In the genomic region with DNA sequence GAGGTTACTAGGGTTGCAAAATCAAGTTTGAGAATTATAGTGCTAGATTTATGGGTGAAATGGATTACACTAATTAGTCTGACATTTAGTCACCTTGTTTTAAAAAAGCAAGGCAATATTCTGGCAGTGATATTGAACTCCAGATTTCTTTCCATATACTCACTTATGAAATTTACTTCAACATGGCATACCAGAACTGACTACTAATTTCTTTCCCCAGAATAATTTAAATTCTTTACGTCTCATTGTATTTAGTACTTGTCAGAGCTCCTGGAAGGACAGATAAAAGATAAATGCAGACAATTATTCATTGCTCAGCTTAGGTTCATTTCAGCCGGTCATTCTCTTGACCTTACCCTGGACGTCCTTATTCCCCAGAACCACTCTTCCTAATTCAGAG, we compare ENCODE assay signal across 18 cellular contexts. TPM values are rescaled to one million over a fixed set of nuclear protein-coding genes. Genes with fewer than 3 reads are reported as not detected.
A peak's percentile ranks its signal among the peaks of the same experiment; 100 is the strongest.
DNase-seq lines count a peak whose midpoint lies in the region; ATAC-seq and TF ChIP-seq lines count a peak whose summit lies in the region.
"Had no signal": no experiment of that assay in that cellular context is flagged by ENCODE, and none has a peak within 500 bp of the region (broad histone marks: within the 10 kb centered on the region; RNA-seq: fewer than 3 reads in every experiment).

No MANE protein-coding gene starts in this region.

- CTCF ChIA-PET in MCF 10A (lab: Yijun Ruan, JAX) (interaction anchor here (0.9 to 6.8 kb wide), 5 partner anchors 10 to 252 kb away, joined by 3 to 86 read pairs (median 5); no protein-coding TSS in a partner anchor), RWPE1 (lab: Yijun Ruan, JAX) (interaction anchor here (1.0 kb wide), 1 partner anchor 9 kb away, joined by 4 read pairs; no protein-coding TSS in a partner anchor)

- H3K27ac Mint-ChIP-seq in MCF 10A (ENCODE audit: low read depth, unreplicated experiment): peak overlapping the region; percentile 80
- H3K27ac Mint-ChIP-seq: H9 had no signal

- H3K9me3 ChIP-seq in breast epithelium: no peaks in the 10 kb centered on the region

- no peaks in the 10 kb centered on the region for H3K4me1 ChIP-seq in breast epithelium

- peaks cover 43% of the 10 kb centered on the region for H3K4me1 Mint-ChIP-seq in MCF 10A (ENCODE audit: insufficient read depth, unreplicated experiment)
- H3K4me1 Mint-ChIP-seq: H9 had no signal

- H3K27ac ChIP-seq in breast epithelium (no peak overlapping the region), RWPE1 (peak overlapping the region; percentile 80)
- H3K27ac ChIP-seq: 22Rv1; BLaER1 treated with 17β-estradiol and CSF1 and Interleukin-3, amounts not matched to agents 10 nM and 100 nM had no signal

- no peaks in the 10 kb centered on the region for H3K27me3 ChIP-seq in breast epithelium
- H3K27me3 ChIP-seq: BLaER1 treated with 17β-estradiol and CSF1 and Interleukin-3, amounts not matched to agents 10 nM and 100 nM had no signal

- DNase-seq in MCF 10A (ENCODE audit: unreplicated experiment) (no peak), breast epithelium (ENCODE audit: low spot score in 2 of 2) (no peak), RWPE1 (ENCODE audit: low spot score) (no peak), fibroblast of gingiva (ENCODE audit: low read depth) (peak; percentile 50), OCI-M1 (lab: John Stamatoyannopoulos, UW) (no peak), GF-D8 (lab: John Stamatoyannopoulos, UW) (no peak)
- DNase-seq in activated CD4-positive, alpha-beta T cell treated with anti-CD3 and anti-CD28 coated beads for 4 hours: no peak
- DNase-seq: DMS 273 treated with DMSO at 0.1 percent for 48 hours, H9, KBM-7, NCI-H1417 treated with DMSO at 0.1 percent for 48 hours, NCI-H1930, NCI-H2171, NCI-H82 had no signal

- H3K4me3 Mint-ChIP-seq in MCF 10A (ENCODE audit: unreplicated experiment): no peak overlapping the region
- H3K4me3 Mint-ChIP-seq: H9 had no signal

- no peak for TF ChIP-seq CTCF in MCF 10A (IDR thresholded peaks at IDR 0.05; ENCODE audit: unreplicated experiment)
- no peak for TF ChIP-seq CTCF in breast epithelium (IDR thresholded peaks at IDR 0.05)
- no peak for TF ChIP-seq CTCF in RWPE1 (conservative IDR thresholded peaks at IDR 0.05; ENCODE audit: low read depth)

- no peaks in the 10 kb centered on the region for H3K36me3 ChIP-seq in breast epithelium

- H3K36me3 Mint-ChIP-seq in MCF 10A (ENCODE audit: insufficient read depth, unreplicated experiment): peaks cover 41% of the 10 kb centered on the region

- BruUV-seq in MCF 10A (replicated peaks; lab: Mats Ljungman, UMichigan): no TSS peak

- H3K4me3 ChIP-seq in breast epithelium: no peak overlapping the region
- H3K4me3 ChIP-seq: BLaER1 treated with 17β-estradiol and CSF1 and Interleukin-3, amounts not matched to agents 10 nM and 100 nM had no signal

- POLR2A ChIA-PET in MCF 10A (lab: Yijun Ruan, JAX): interaction anchor here (0.5 to 20.9 kb wide), 9 partner anchors 10 to 319 kb away, joined by 3 to 243 read pairs (median 4); partner anchors contain the start of genes EMP1 and GSG1
- POLR2A ChIA-PET in RWPE1 (lab: Yijun Ruan, JAX; ENCODE audit: low non-redundant PET): no interaction called here

- H3K9me3 Mint-ChIP-seq in MCF 10A (ENCODE audit: unreplicated experiment): peaks cover 7% of the 10 kb centered on the region

- intact Hi-C loops in MCF 10A (cut with micrococcal nuclease): loop anchor here (5.0 kb wide), 1 partner anchor 434 kb away; the partner anchor contains the start of gene APOLD1
- intact Hi-C loops in breast epithelium (cut with DNase I; ENCODE audit: low total_unique reads): no loop called here

- no peaks in the 10 kb centered on the region for H3K27me3 Mint-ChIP-seq in MCF 10A (ENCODE audit: insufficient read depth, unreplicated experiment)

- no peak for TF ChIP-seq POLR2A in breast epithelium (IDR thresholded peaks at IDR 0.05)

- ATAC-seq in HG02588 (IDR thresholded peaks at IDR 0.05; ENCODE audit: unreplicated experiment): no peak
- ATAC-seq: Right ventricle myocardium inferior had no signal

RNA-seq across cellular contexts. Expression of gene EMP1, which starts 24.3 kb away (rescaled TPM):
- total RNA-seq in MCF 10A (2022): 193 and 230 TPM in 2 replicates
- total RNA-seq in breast epithelium: 100 to 1,000 TPM; 207 to 759 (median 444) TPM
